Comparison of ENCODE assay signal across 13 cellular contexts in the genomic region with DNA sequence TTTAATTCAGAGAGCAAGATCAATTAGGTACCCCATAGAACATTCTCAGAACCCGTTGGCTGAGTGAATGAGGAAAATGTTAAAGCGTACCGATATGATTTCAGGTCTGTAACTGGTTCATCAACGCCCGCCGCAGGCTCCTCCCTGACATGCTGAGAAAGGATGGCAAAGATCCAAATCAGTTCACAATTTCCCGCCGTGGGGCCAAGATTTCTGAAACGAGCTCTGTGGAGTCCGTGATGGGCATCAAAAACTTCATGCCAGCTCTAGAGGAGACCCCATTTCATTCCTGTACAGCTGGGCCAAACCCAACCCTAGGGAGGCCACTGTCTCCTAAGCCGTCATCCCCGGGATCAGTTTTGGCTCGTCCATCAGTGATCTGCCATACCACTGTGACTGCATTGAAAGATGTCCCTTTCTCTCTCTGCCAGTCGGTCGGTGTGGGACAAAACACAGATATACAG. TPM values are rescaled to one million over a fixed set of nuclear protein-coding genes. Genes with fewer than 3 reads are reported as not detected.
DNase-seq lines count a peak whose midpoint lies in the region; ATAC-seq and TF ChIP-seq lines count a peak whose summit lies in the region.
"Had no signal": no experiment of that assay in that cellular context is flagged by ENCODE, and none has a peak within 500 bp of the region (broad histone marks: within the 10 kb centered on the region; RNA-seq: fewer than 3 reads in every experiment).

No MANE protein-coding gene starts in this region.

- CTCF ChIA-PET in activated CD4-positive, alpha-beta T cell treated with anti-CD3 and anti-CD28 coated beads, Interleukin-2, amount 10 ng/mL, durations not matched to agents 7 days and 5 days (lab: Charles Lee), result interaction anchor here (1.1 to 2.4 kb wide), 5 partner anchors 9 to 209 kb away, joined by 3 to 8 read pairs (median 4); no protein-coding TSS in a partner anchor

- peaks cover 61% of the 10 kb centered on the region for H3K4me1 Mint-ChIP-seq in activated CD4-positive, alpha-beta T cell treated with anti-CD3 and anti-CD28 coated beads, Interleukin-2, amount 10 ng/mL, durations not matched to agents 7 days and 5 days
- H3K4me1 Mint-ChIP-seq in stimulated activated memory B cell treated with anti-CD40 and anti-IgM and Interleukin-4, amounts not matched to agents 10 μg/mL and 1 μg/mL and 100 μg/mL, for 72 hours, result peaks cover 43% of the 10 kb centered on the region

- peaks cover 14% of the 10 kb centered on the region for H3K9me3 Mint-ChIP-seq in activated CD4-positive, alpha-beta T cell treated with anti-CD3 and anti-CD28 coated beads, Interleukin-2, amount 10 ng/mL, durations not matched to agents 7 days and 5 days
- peaks cover 3% of the 10 kb centered on the region for H3K9me3 Mint-ChIP-seq in stimulated activated memory B cell treated with anti-CD40 and anti-IgM and Interleukin-4, amounts not matched to agents 10 μg/mL and 1 μg/mL and 100 μg/mL, for 72 hours

- peaks cover 27% of the 10 kb centered on the region for H3K36me3 ChIP-seq in H7 (replicated peaks; ENCODE audit: control insufficient read depth, insufficient read depth, low read length)

- ATAC-seq in stimulated activated memory B cell treated with anti-CD40 and anti-IgM and Interleukin-4, amounts not matched to agents 10 μg/mL and 1 μg/mL and 100 μg/mL, for 72 hours, result no peak
- ATAC-seq in sciatic nerve, result no peak
- ATAC-seq: gastroesophageal sphincter had no signal

- no peak for TF ChIP-seq CTCF in VCaP (conservative IDR thresholded peaks at IDR 0.05)

- peak overlapping the region; percentile 96 for H3K27ac ChIP-seq in VCaP

- H3K27me3 Mint-ChIP-seq in activated CD4-positive, alpha-beta T cell treated with anti-CD3 and anti-CD28 coated beads, Interleukin-2, amount 10 ng/mL, durations not matched to agents 7 days and 5 days, result no peaks in the 10 kb centered on the region
- H3K27me3 Mint-ChIP-seq in stimulated activated memory B cell treated with anti-CD40 and anti-IgM and Interleukin-4, amounts not matched to agents 10 μg/mL and 1 μg/mL and 100 μg/mL, for 72 hours, result no peaks in the 10 kb centered on the region

- no peak for DNase-seq in activated CD4-positive, alpha-beta T cell treated with anti-CD3 and anti-CD28 coated beads, Interleukin-2, amount 10 ng/mL, durations not matched to agents 7 days and 5 days
- no peak for DNase-seq in activated CD4-positive, alpha-beta T cell treated with anti-CD3 and anti-CD28 coated beads for 48 hours
- peak; percentile 57 for DNase-seq in kidney tubule cell (ENCODE audit: low spot score)
- DNase-seq in NK-92 (lab: John Stamatoyannopoulos, UW; ENCODE audit: unreplicated experiment), result no peak
- DNase-seq in H7, result no peak
- no peak for DNase-seq in sciatic nerve (ENCODE audit: low spot score)
- DNase-seq: activated effector memory CD4-positive, alpha-beta T cell treated with anti-CD3 and anti-CD28 coated beads, Interleukin-2, amount 50 U/mL, for 16 hours; NCI-H1436 treated with DMSO at 0.1 percent for 48 hours had no signal

- H3K4me3 Mint-ChIP-seq in activated CD4-positive, alpha-beta T cell treated with anti-CD3 and anti-CD28 coated beads, Interleukin-2, amount 10 ng/mL, durations not matched to agents 7 days and 5 days, result no peak overlapping the region
- no peak overlapping the region for H3K4me3 Mint-ChIP-seq in stimulated activated memory B cell treated with anti-CD40 and anti-IgM and Interleukin-4, amounts not matched to agents 10 μg/mL and 1 μg/mL and 100 μg/mL, for 72 hours

- peaks cover 56% of the 10 kb centered on the region for H3K36me3 Mint-ChIP-seq in activated CD4-positive, alpha-beta T cell treated with anti-CD3 and anti-CD28 coated beads, Interleukin-2, amount 10 ng/mL, durations not matched to agents 7 days and 5 days (ENCODE audit: low read depth)
- H3K36me3 Mint-ChIP-seq in stimulated activated memory B cell treated with anti-CD40 and anti-IgM and Interleukin-4, amounts not matched to agents 10 μg/mL and 1 μg/mL and 100 μg/mL, for 72 hours, result peaks cover 54% of the 10 kb centered on the region

- peak overlapping the region; percentile 70 for H3K27ac Mint-ChIP-seq in activated CD4-positive, alpha-beta T cell treated with anti-CD3 and anti-CD28 coated beads, Interleukin-2, amount 10 ng/mL, durations not matched to agents 7 days and 5 days
- peak overlapping the region; percentile 14 for H3K27ac Mint-ChIP-seq in stimulated activated memory B cell treated with anti-CD40 and anti-IgM and Interleukin-4, amounts not matched to agents 10 μg/mL and 1 μg/mL and 100 μg/mL, for 72 hours

- POLR2A ChIA-PET in activated CD4-positive, alpha-beta T cell treated with anti-CD3 and anti-CD28 coated beads, Interleukin-2, amount 10 ng/mL, durations not matched to agents 7 days and 5 days (lab: Charles Lee), result interaction anchor here (0.6 kb wide), 1 partner anchor 1735 kb away, joined by 5 read pairs; no protein-coding TSS in a partner anchor

- H3K4me3 ChIP-seq in H7 (ENCODE audit: insufficient read depth, low read depth, low read length), result no peak overlapping the region
- H3K4me3 ChIP-seq: gastroesophageal sphincter, HAP-1, right atrium auricular region had no signal

- intact Hi-C loops in sciatic nerve (cut with DNase I), result loop anchor here (10.0 kb wide), 1 partner anchor 182 kb away; no protein-coding TSS in a partner anchor

- H3K27me3 ChIP-seq in H7 (ENCODE audit: control insufficient read depth, insufficient read depth, low read length), result no peaks in the 10 kb centered on the region
- H3K27me3 ChIP-seq: gastroesophageal sphincter, right atrium auricular region had no signal

RNA-seq across cellular contexts. Expression of a gene that starts 7.3 kb away (rescaled TPM):
- total RNA-seq in activated CD4-positive, alpha-beta T cell treated with anti-CD3 and anti-CD28 coated beads, Interleukin-2, amount 10 ng/mL, durations not matched to agents 7 days and 5 days, result 10 to 100 TPM; 12.5 to 14.7 TPM
- 329 and 333 TPM in 2 replicates for total RNA-seq in H7 (2014; rRNA removed; shearing (Covaris generic))
- total RNA-seq in sciatic nerve, result 59.3 TPM
